Comparison of ENCODE assay signal across 1 cellular context in genomic region chr2:36659872-36660312, GRCh38.
TF ChIP-seq lines count a peak whose summit lies in the region.

No MANE protein-coding gene starts in this region.

TF ChIP-seq in HepG2, 621 proteins besides CTCF, POLR2A, EP300 and RAD21 (continued from another document and continues in another):
- TF ChIP-seq MAFK (conservative IDR thresholded peaks at IDR 0.05 in 1 of 2, IDR thresholded peaks at IDR 0.05 in 1 of 2; ENCODE audit: low read length in 2 of 2) (peak; percentile 55 to 71), RNF2 (conservative IDR thresholded peaks at IDR 0.05; ENCODE audit: low read depth) (no peak), ZFP36L2 (CRISPR knock-in tag; IDR thresholded peaks at IDR 0.05) (no peak), ZNF772 (CRISPR knock-in tag; IDR thresholded peaks at IDR 0.05) (no peak), TIGD3 (CRISPR knock-in tag; IDR thresholded peaks at IDR 0.05; ENCODE audit: borderline replicate concordance) (no peak), MED1 (CRISPR knock-in tag; IDR thresholded peaks at IDR 0.05) (peak; percentile 92), ZNF501 (CRISPR knock-in tag; IDR thresholded peaks at IDR 0.05) (no peak), NFE2L2 (IDR thresholded peaks at IDR 0.05; ENCODE audit: low read length) (peak; percentile 93), ESRRA (CRISPR knock-in tag; IDR thresholded peaks at IDR 0.05; ENCODE audit: low read depth) (peak; percentile 98), SMAD3 (CRISPR knock-in tag; IDR thresholded peaks at IDR 0.05) (peak; percentile 75; the same call in 1 of the 2 replicates), HDAC6 (IDR thresholded peaks at IDR 0.05; ENCODE audit: low read depth, low read length) (no peak), MLLT10 (CRISPR knock-in tag; IDR thresholded peaks at IDR 0.05) (no peak), REPIN1 (CRISPR knock-in tag; IDR thresholded peaks at IDR 0.05; ENCODE audit: borderline replicate concordance, low read depth) (no peak), HHEX (CRISPR knock-in tag; IDR thresholded peaks at IDR 0.05) (no peak), SMARCE1 (IDR thresholded peaks at IDR 0.05; ENCODE audit: borderline replicate concordance) (no peak), TSC22D2 (CRISPR knock-in tag; IDR thresholded peaks at IDR 0.05; ENCODE audit: borderline replicate concordance) (no peak), RFXAP (CRISPR knock-in tag; IDR thresholded peaks at IDR 0.05; ENCODE audit: borderline replicate concordance) (no peak), RCOR2 (CRISPR knock-in tag; IDR thresholded peaks at IDR 0.05) (peak; percentile 96), MED8 (CRISPR knock-in tag; IDR thresholded peaks at IDR 0.05; ENCODE audit: insufficient replicate concordance) (no peak), HIVEP1 (CRISPR knock-in tag; IDR thresholded peaks at IDR 0.05) (no peak), IKZF1 (IDR thresholded peaks at IDR 0.05) (no peak), POLR2G (IDR thresholded peaks at IDR 0.05; ENCODE audit: low read depth, low read length) (no peak), KLF12 (CRISPR knock-in tag; IDR thresholded peaks at IDR 0.05; ENCODE audit: borderline replicate concordance) (no peak), ZNF441 (CRISPR knock-in tag; IDR thresholded peaks at IDR 0.05; ENCODE audit: borderline replicate concordance) (peak; percentile 49; the same call in 1 of the 2 replicates), ZMAT3 (CRISPR knock-in tag; conservative IDR thresholded peaks at IDR 0.05) (no peak), JUNB (CRISPR knock-in tag; IDR thresholded peaks at IDR 0.05; ENCODE audit: borderline replicate concordance) (peak; percentile 63; the same call in 1 of the 2 replicates), SIN3A (IDR thresholded peaks at IDR 0.05; ENCODE audit: borderline replicate concordance, low read depth, low read length) (no peak), KMT2A (CRISPR knock-in tag; IDR thresholded peaks at IDR 0.05) (no peak), RAD51 (IDR thresholded peaks at IDR 0.05; ENCODE audit: borderline replicate concordance) (no peak), SUZ12 (IDR thresholded peaks at IDR 0.05; ENCODE audit: low read depth, low read length) (no peak), DZIP1 (CRISPR knock-in tag; IDR thresholded peaks at IDR 0.05) (no peak), PREB (CRISPR knock-in tag; IDR thresholded peaks at IDR 0.05) (no peak), ZNF430 (CRISPR knock-in tag; IDR thresholded peaks at IDR 0.05) (no peak), ZBTB21 (CRISPR knock-in tag; IDR thresholded peaks at IDR 0.05) (peak; percentile 81; the same call in 1 of the 2 replicates), MYNN (CRISPR knock-in tag; IDR thresholded peaks at IDR 0.05; ENCODE audit: low read depth) (no peak), MTA1 (CRISPR knock-in tag; IDR thresholded peaks at IDR 0.05; ENCODE audit: borderline replicate concordance) (no peak), ZKSCAN1 (IDR thresholded peaks at IDR 0.05; ENCODE audit: low read length) (no peak), ZNF550 (CRISPR knock-in tag; IDR thresholded peaks at IDR 0.05; ENCODE audit: borderline replicate concordance) (no peak), ZNF34 (CRISPR knock-in tag; IDR thresholded peaks at IDR 0.05; ENCODE audit: borderline replicate concordance) (no peak), HOXD1 (CRISPR knock-in tag; IDR thresholded peaks at IDR 0.05) (peak; percentile 76; the same call in 1 of the 2 replicates), TBX3 (IDR thresholded peaks at IDR 0.05; ENCODE audit: borderline replicate concordance) (peak; percentile 64; the same call in 1 of the 2 replicates)
- TF ChIP-seq, protein P1, sequence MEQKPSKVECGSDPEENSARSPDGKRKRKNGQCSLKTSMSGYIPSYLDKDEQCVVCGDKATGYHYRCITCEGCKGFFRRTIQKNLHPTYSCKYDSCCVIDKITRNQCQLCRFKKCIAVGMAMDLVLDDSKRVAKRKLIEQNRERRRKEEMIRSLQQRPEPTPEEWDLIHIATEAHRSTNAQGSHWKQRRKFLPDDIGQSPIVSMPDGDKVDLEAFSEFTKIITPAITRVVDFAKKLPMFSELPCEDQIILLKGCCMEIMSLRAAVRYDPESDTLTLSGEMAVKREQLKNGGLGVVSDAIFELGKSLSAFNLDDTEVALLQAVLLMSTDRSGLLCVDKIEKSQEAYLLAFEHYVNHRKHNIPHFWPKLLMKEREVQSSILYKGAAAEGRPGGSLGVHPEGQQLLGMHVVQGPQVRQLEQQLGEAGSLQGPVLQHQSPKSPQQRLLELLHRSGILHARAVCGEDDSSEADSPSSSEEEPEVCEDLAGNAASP (CRISPR knock-in tag; IDR thresholded peaks at IDR 0.05; ENCODE audit: borderline replicate concordance), result peak; percentile 67; the same call in 1 of the 2 replicates
- TF ChIP-seq, protein P2, sequence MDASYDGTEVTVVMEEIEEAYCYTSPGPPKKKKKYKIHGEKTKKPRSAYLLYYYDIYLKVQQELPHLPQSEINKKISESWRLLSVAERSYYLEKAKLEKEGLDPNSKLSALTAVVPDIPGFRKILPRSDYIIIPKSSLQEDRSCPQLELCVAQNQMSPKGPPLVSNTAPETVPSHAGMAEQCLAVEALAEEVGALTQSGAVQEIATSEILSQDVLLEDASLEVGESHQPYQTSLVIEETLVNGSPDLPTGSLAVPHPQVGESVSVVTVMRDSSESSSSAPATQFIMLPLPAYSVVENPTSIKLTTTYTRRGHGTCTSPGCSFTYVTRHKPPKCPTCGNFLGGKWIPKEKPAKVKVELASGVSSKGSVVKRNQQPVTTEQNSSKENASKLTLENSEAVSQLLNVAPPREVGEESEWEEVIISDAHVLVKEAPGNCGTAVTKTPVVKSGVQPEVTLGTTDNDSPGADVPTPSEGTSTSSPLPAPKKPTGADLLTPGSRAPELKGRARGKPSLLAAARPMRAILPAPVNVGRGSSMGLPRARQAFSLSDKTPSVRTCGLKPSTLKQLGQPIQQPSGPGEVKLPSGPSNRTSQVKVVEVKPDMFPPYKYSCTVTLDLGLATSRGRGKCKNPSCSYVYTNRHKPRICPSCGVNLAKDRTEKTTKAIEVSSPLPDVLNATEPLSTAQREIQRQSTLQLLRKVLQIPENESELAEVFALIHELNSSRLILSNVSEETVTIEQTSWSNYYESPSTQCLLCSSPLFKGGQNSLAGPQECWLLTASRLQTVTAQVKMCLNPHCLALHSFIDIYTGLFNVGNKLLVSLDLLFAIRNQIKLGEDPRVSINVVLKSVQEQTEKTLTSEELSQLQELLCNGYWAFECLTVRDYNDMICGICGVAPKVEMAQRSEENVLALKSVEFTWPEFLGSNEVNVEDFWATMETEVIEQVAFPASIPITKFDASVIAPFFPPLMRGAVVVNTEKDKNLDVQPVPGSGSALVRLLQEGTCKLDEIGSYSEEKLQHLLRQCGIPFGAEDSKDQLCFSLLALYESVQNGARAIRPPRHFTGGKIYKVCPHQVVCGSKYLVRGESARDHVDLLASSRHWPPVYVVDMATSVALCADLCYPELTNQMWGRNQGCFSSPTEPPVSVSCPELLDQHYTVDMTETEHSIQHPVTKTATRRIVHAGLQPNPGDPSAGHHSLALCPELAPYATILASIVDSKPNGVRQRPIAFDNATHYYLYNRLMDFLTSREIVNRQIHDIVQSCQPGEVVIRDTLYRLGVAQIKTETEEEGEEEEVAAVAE (CRISPR knock-in tag; IDR thresholded peaks at IDR 0.05; ENCODE audit: borderline replicate concordance), result no peak
- TF ChIP-seq, protein P3, sequence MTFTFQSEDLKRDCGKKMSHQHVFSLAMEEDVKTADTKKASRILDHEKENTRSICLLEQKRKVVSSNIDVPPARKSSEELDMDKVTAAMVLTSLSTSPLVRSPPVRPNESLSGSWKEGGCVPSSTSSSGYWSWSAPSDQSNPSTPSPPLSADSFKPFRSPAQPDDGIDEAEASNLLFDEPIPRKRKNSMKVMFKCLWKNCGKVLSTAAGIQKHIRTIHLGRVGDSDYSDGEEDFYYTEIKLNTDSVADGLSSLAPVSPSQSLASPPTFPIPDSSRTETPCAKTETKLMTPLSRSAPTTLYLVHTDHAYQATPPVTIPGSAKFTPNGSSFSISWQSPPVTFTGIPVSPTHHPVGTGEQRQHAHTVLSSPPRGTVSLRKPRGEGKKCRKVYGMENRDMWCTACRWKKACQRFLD (CRISPR knock-in tag; IDR thresholded peaks at IDR 0.05; ENCODE audit: borderline replicate concordance), result no peak
- TF ChIP-seq, protein P4, sequence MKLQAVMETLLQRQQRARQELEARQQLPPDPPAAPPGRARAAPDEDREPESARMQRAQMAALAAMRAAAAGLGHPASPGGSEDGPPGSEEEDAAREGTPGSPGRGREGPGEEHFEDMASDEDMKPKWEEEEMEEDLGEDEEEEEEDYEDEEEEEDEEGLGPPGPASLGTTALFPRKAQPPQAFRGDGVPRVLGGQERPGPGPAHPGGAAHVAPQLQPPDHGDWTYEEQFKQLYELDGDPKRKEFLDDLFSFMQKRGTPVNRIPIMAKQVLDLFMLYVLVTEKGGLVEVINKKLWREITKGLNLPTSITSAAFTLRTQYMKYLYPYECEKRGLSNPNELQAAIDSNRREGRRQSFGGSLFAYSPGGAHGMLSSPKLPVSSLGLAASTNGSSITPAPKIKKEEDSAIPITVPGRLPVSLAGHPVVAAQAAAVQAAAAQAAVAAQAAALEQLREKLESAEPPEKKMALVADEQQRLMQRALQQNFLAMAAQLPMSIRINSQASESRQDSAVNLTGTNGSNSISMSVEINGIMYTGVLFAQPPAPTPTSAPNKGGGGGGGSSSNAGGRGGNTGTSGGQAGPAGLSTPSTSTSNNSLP (IDR thresholded peaks at IDR 0.05; ENCODE audit: low read depth, low read length), result peak; percentile 93
- TF ChIP-seq, protein P5, sequence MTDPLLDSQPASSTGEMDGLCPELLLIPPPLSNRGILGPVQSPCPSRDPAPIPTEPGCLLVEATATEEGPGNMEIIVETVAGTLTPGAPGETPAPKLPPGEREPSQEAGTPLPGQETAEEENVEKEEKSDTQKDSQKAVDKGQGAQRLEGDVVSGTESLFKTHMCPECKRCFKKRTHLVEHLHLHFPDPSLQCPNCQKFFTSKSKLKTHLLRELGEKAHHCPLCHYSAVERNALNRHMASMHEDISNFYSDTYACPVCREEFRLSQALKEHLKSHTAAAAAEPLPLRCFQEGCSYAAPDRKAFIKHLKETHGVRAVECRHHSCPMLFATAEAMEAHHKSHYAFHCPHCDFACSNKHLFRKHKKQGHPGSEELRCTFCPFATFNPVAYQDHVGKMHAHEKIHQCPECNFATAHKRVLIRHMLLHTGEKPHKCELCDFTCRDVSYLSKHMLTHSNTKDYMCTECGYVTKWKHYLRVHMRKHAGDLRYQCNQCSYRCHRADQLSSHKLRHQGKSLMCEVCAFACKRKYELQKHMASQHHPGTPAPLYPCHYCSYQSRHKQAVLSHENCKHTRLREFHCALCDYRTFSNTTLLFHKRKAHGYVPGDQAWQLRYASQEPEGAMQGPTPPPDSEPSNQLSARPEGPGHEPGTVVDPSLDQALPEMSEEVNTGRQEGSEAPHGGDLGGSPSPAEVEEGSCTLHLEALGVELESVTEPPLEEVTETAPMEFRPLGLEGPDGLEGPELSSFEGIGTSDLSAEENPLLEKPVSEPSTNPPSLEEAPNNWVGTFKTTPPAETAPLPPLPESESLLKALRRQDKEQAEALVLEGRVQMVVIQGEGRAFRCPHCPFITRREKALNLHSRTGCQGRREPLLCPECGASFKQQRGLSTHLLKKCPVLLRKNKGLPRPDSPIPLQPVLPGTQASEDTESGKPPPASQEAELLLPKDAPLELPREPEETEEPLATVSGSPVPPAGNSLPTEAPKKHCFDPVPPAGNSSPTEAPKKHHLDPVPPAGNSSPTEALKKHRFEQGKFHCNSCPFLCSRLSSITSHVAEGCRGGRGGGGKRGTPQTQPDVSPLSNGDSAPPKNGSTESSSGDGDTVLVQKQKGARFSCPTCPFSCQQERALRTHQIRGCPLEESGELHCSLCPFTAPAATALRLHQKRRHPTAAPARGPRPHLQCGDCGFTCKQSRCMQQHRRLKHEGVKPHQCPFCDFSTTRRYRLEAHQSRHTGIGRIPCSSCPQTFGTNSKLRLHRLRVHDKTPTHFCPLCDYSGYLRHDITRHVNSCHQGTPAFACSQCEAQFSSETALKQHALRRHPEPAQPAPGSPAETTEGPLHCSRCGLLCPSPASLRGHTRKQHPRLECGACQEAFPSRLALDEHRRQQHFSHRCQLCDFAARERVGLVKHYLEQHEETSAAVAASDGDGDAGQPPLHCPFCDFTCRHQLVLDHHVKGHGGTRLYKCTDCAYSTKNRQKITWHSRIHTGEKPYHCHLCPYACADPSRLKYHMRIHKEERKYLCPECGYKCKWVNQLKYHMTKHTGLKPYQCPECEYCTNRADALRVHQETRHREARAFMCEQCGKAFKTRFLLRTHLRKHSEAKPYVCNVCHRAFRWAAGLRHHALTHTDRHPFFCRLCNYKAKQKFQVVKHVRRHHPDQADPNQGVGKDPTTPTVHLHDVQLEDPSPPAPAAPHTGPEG (CRISPR knock-in tag; IDR thresholded peaks at IDR 0.05), result no peak
